In the genomic region with DNA sequence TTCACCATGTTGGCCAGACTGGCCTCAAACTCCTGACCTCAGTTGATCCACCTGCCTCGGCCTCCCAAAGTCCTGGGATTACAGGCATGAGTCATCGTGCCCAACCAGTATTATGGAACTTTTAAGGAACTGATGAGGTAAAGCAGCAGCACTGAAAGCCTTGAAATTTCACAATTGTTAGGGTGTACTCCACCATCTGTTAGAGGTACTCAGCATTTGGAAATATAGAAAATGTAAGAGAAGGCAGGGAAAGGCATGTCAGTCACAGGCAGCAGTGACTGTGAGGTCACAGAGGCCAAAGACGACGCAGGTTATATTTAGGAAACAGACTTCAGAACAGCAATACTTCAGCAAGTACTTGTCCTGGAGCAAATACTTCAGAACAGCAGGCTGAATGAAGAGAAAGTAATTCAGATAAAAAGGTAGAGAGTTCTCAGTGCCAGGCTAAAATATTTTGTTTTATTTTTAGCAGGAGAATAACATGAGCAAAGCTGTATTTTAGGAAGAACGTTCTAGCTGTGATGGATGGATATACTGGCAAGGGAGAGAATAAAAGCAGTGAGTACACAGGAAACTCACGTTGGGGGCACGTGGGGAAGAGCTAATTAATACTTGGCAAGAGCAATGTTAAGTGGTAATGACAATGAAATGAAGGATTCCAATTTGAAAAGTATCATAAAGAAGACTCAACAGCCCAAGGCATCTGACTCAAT, we compare ENCODE assay signal across 14 cellular contexts.
DNase-seq lines count a peak whose midpoint lies in the region; ATAC-seq and TF ChIP-seq lines count a peak whose summit lies in the region.
"Had no signal": no experiment of that assay in that cellular context is flagged by ENCODE, and none has a peak within 500 bp of the region (broad histone marks: within the 10 kb centered on the region; RNA-seq: fewer than 3 reads in every experiment).

No MANE protein-coding gene starts in this region.

- TF ChIP-seq POLR2A in gastrocnemius medialis (IDR thresholded peaks at IDR 0.05) = no peak
- no peak for TF ChIP-seq POLR2A in tibial nerve (IDR thresholded peaks at IDR 0.05)

- H3K27me3 ChIP-seq in gastrocnemius medialis (no peaks in the 10 kb centered on the region), tibial nerve (no peaks in the 10 kb centered on the region)

- in situ Hi-C loops in gastrocnemius medialis (cut with MboI; ENCODE audit: low sequenced_read_pairs in 4 of 4) = no loop called here

- H3K36me3 ChIP-seq in HEK293 (ENCODE audit: control insufficient read depth in 2 of 2, insufficient read depth in 1 of 2, low read length in 2 of 2) = peaks cover 0 to 5% of the 10 kb centered on the region in 2 experiments; a peak in 1 of 3 replicates
- H3K36me3 ChIP-seq in gastrocnemius medialis = no peaks in the 10 kb centered on the region
- H3K36me3 ChIP-seq in tibial nerve = peaks cover 0 to 2% (median 0%) of the 10 kb centered on the region in 3 donors

- TF ChIP-seq EP300 in tibial nerve (IDR thresholded peaks at IDR 0.05) = no peak

- H3K27ac ChIP-seq in HEK293 (ENCODE audit: extremely low read depth, low read depth, low read length) (no peak overlapping the region), gastrocnemius medialis (peak overlapping the region; percentile 69 to 83 (median 72)), tibial nerve (no peak overlapping the region)
- H3K27ac ChIP-seq: C4-2B had no signal

- H3K4me3 ChIP-seq in HEK293 (ENCODE audit: low read depth, low read length) (no peak overlapping the region), fibroblast of villous mesenchyme (ENCODE audit: low read depth, low read length) (no peak overlapping the region), gastrocnemius medialis (no peak overlapping the region), tibial nerve (no peak overlapping the region)

- POLR2A ChIA-PET in HEK293 (lab: Yijun Ruan, JAX) = no interaction called here

- CTCF ChIA-PET in HEK293 (lab: Yijun Ruan, JAX) = no interaction called here

- TF ChIP-seq CTCF in HEK293 (tag by site-specific recombination; IDR thresholded peaks at IDR 0.05) (no peak), fibroblast of villous mesenchyme (IDR thresholded peaks at IDR 0.05; ENCODE audit: insufficient read depth, low read depth, low read length) (no peak), gastrocnemius medialis (IDR thresholded peaks at IDR 0.05 in 4 of 5, conservative IDR thresholded peaks at IDR 0.05 in 1 of 5) (no peak), tibial nerve (IDR thresholded peaks at IDR 0.05) (no peak)

- H3K9me3 ChIP-seq in HEK293 (ENCODE audit: control insufficient read depth, insufficient read depth, low read depth, low read length) (no peaks in the 10 kb centered on the region), gastrocnemius medialis (no peaks in the 10 kb centered on the region), tibial nerve (no peaks in the 10 kb centered on the region)

- no peaks in the 10 kb centered on the region for H3K4me1 ChIP-seq in HEK293 (ENCODE audit: control insufficient read depth, insufficient read depth, low read length)
- peaks cover 34 to 40% of the 10 kb centered on the region in 2 donors for H3K4me1 ChIP-seq in gastrocnemius medialis
- peaks cover 0 to 20% (median 3%) of the 10 kb centered on the region in 4 donors for H3K4me1 ChIP-seq in tibial nerve

- DNase-seq in SKM-1 (lab: John Stamatoyannopoulos, UW; ENCODE audit: unreplicated experiment) (peak; percentile 59), fibroblast of villous mesenchyme (ENCODE audit: low read depth) (peak; percentile 87), gastrocnemius medialis (peak in 1 of 2 donors; percentile 65), tibial nerve (ENCODE audit: low spot score in 2 of 2) (no peak)
- DNase-seq: activated CD4-positive, alpha-beta T cell treated with anti-CD3 and anti-CD28 coated beads for 4 hours; GDM1; NCI-H187 treated with DMSO at 0.1 percent for 48 hours; NK-92 treated with Interleukin-12 subunit alpha and Interleukin-12 subunit beta, amount 100 ng/mL, for 24 hours; stimulated activated naive CD8-positive, alpha-beta T cell treated with anti-CD3 and anti-CD28 coated beads, Interleukin-15, amount 100 ng/mL, for 72 hours; T-helper 1 cell had no signal

- intact Hi-C loops in gastrocnemius medialis (cut with DNase I; ENCODE audit: low total_unique reads) = loop anchor here (2.0 kb wide), 1 partner anchor 85 kb away; no protein-coding TSS in a partner anchor

- WGBS in tibial nerve, 2 donors = 63 to 68% methylated on average over 7 of the region's 7 CpGs

- ATAC-seq in gastrocnemius medialis (peak; percentile 70 to 91), HG02885 (IDR thresholded peaks at IDR 0.05; ENCODE audit: poor library complexity, unreplicated experiment) (no peak), HG03280 (IDR thresholded peaks at IDR 0.05; ENCODE audit: unreplicated experiment) (no peak)
- ATAC-seq: stimulated activated naive CD8-positive, alpha-beta T cell treated with anti-CD3 and anti-CD28 coated beads, Interleukin-15, amount 100 ng/mL, for 72 hours had no signal

TF ChIP-seq in HEK293, 187 proteins besides CTCF, POLR2A, EP300 and RAD21:
- 0 out of 2 replicates have a peak, but pooled peaks have one; percentile 25 for TF ChIP-seq PRDM1 (tag by site-specific recombination; IDR thresholded peaks at IDR 0.05)
- TF ChIP-seq KLF1 (tag by site-specific recombination; IDR thresholded peaks at IDR 0.05) = no peak
- no peak for TF ChIP-seq ZNF114 (tag by site-specific recombination; IDR thresholded peaks at IDR 0.05)
- TF ChIP-seq ZBTB8A (tag by site-specific recombination; IDR thresholded peaks at IDR 0.05) = no peak
- no peak for TF ChIP-seq ZNF121 (tag by site-specific recombination; IDR thresholded peaks at IDR 0.05)
- TF ChIP-seq ZNF324 (tag by site-specific recombination; IDR thresholded peaks at IDR 0.05) = no peak
- TF ChIP-seq, protein P1, sequence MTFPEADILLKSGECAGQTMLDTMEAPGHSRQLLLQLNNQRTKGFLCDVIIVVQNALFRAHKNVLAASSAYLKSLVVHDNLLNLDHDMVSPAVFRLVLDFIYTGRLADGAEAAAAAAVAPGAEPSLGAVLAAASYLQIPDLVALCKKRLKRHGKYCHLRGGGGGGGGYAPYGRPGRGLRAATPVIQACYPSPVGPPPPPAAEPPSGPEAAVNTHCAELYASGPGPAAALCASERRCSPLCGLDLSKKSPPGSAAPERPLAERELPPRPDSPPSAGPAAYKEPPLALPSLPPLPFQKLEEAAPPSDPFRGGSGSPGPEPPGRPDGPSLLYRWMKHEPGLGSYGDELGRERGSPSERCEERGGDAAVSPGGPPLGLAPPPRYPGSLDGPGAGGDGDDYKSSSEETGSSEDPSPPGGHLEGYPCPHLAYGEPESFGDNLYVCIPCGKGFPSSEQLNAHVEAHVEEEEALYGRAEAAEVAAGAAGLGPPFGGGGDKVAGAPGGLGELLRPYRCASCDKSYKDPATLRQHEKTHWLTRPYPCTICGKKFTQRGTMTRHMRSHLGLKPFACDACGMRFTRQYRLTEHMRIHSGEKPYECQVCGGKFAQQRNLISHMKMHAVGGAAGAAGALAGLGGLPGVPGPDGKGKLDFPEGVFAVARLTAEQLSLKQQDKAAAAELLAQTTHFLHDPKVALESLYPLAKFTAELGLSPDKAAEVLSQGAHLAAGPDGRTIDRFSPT (tag by site-specific recombination; IDR thresholded peaks at IDR 0.05) = no peak
- no peak for TF ChIP-seq ZNF354C (tag by site-specific recombination; IDR thresholded peaks at IDR 0.05; ENCODE audit: borderline replicate concordance, low read depth)
- no peak for TF ChIP-seq REPIN1 (tag by site-specific recombination; IDR thresholded peaks at IDR 0.05; ENCODE audit: low read depth)
- TF ChIP-seq ZNF621 (tag by site-specific recombination; IDR thresholded peaks at IDR 0.05) = no peak
- no peak for TF ChIP-seq YY2 (tag by site-specific recombination; IDR thresholded peaks at IDR 0.05)
- 0 out of 2 replicates have a peak, but pooled peaks have one; percentile 38 for TF ChIP-seq ZNF600 (tag by site-specific recombination; IDR thresholded peaks at IDR 0.05)
- no peak for TF ChIP-seq SP3 (tag by site-specific recombination; IDR thresholded peaks at IDR 0.05)
- TF ChIP-seq, protein P2, sequence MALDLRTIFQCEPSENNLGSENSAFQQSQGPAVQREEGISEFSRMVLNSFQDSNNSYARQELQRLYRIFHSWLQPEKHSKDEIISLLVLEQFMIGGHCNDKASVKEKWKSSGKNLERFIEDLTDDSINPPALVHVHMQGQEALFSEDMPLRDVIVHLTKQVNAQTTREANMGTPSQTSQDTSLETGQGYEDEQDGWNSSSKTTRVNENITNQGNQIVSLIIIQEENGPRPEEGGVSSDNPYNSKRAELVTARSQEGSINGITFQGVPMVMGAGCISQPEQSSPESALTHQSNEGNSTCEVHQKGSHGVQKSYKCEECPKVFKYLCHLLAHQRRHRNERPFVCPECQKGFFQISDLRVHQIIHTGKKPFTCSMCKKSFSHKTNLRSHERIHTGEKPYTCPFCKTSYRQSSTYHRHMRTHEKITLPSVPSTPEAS (tag by site-specific recombination; IDR thresholded peaks at IDR 0.05) = no peak
- TF ChIP-seq, protein P3, sequence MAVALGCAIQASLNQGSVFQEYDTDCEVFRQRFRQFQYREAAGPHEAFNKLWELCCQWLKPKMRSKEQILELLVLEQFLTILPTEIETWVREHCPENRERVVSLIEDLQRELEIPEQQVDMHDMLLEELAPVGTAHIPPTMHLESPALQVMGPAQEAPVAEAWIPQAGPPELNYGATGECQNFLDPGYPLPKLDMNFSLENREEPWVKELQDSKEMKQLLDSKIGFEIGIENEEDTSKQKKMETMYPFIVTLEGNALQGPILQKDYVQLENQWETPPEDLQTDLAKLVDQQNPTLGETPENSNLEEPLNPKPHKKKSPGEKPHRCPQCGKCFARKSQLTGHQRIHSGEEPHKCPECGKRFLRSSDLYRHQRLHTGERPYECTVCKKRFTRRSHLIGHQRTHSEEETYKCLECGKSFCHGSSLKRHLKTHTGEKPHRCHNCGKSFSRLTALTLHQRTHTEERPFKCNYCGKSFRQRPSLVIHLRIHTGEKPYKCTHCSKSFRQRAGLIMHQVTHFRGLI (tag by site-specific recombination; IDR thresholded peaks at IDR 0.05) = peak; percentile 36; the same call in 1 of the 2 replicates

Comparison
In these comparisons a context has a peak if more than half of its experiments do, and no peak if none do; other contexts are left out.
1. H3K27ac ChIP-seq: peak in gastrocnemius medialis (4 of 4); none in HEK293 (single experiment) and tibial nerve (0 of 4).
2. DNase-seq: peak in SKM-1 (single experiment) and fibroblast of villous mesenchyme (single experiment); none in tibial nerve (0 of 2).
3. ATAC-seq: peak in gastrocnemius medialis (2 of 2); none in HG02885 (single experiment) and HG03280 (single experiment).